Comparison of ENCODE assay signal across 15 cellular contexts in the genomic region with DNA sequence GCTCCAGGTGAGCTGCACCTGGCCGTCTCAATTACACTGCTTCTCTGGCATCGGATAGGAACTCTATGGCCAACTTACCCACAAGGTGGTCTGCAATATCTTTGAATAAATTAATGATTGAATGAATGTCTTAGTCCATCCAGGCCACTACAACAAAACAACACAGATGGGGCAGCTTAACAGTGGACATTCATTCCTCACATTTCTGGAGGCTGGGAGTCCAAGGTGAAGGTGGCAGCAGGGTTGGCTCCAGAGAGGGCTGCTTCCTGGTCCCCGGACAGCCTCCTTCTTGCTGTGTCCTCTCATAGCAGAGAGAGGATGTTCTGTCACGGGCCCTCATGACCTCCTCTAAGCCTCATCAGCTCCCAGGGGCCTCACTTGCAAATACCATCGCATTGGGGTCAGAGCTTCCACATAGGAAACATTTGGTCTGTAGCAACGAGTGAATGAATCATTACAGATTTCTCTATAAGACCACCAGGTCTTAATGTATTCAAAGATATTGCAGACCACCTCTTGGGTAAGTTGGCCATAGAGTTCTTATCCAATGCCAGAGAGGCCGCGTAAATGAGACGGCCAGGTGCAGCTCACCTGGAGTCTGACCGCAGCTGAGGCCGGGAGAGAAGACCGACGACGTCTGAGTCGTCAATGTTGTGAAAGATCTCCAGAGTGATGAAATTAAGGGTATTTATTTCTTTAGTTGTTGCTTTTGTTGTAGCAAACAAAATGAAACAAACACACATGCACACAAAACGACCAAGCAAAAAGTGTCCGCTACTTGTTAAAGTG.
A peak's percentile ranks its signal among the peaks of the same experiment; 100 is the strongest.
DNase-seq lines count a peak whose midpoint lies in the region; ATAC-seq and TF ChIP-seq lines count a peak whose summit lies in the region.
"Had no signal": no experiment of that assay in that cellular context is flagged by ENCODE, and none has a peak within 500 bp of the region (broad histone marks: within the 10 kb centered on the region; RNA-seq: fewer than 3 reads in every experiment).

No MANE protein-coding gene starts in this region.

- no peak overlapping the region for H2BK12ac ChIP-seq in neuronal stem cell (ENCODE audit: low read length)

- H3K36me3 ChIP-seq in BLaER1 (no peaks in the 10 kb centered on the region; the same call in 1 of the 2 replicates), neuronal stem cell (replicated peaks in 1 of 2; ENCODE audit: control insufficient read depth in 2 of 2, insufficient read depth in 2 of 2, low read length in 2 of 2) (no peaks in the 10 kb centered on the region)
- no peaks in the 10 kb centered on the region for H3K36me3 ChIP-seq in CD8-positive, alpha-beta T cell (ENCODE audit: insufficient read depth, low read length)
- H3K36me3 ChIP-seq: MG63 had no signal

- no peaks in the 10 kb centered on the region for H3K27me3 Mint-ChIP-seq in CD8-positive, alpha-beta T cell (ENCODE audit: low read depth)
- no peaks in the 10 kb centered on the region for H3K27me3 Mint-ChIP-seq in central memory CD8-positive, alpha-beta T cell
- no peaks in the 10 kb centered on the region for H3K27me3 Mint-ChIP-seq in stimulated activated naive CD8-positive, alpha-beta T cell treated with anti-CD3 and anti-CD28 coated beads, Interleukin-15, amount 100 ng/mL, for 72 hours

- H3K79me1 ChIP-seq in neuronal stem cell (ENCODE audit: low read depth, low read length) = no peaks in the 10 kb centered on the region

- intact Hi-C loops in CD8-positive, alpha-beta T cell (cut with DNase I, micrococcal nuclease) = no loop called here

- peak overlapping the region; percentile 73 for H2AK5ac ChIP-seq in neuronal stem cell (ENCODE audit: low read depth, low read length)

- POLR2A ChIA-PET in CD8-positive, alpha-beta T cell (lab: Charles Lee) = no interaction called here

- no peak overlapping the region for H3K14ac ChIP-seq in neuronal stem cell (ENCODE audit: low read length)

- CTCF ChIA-PET in CD8-positive, alpha-beta T cell (lab: Charles Lee) = interaction anchor here (1.4 kb wide), 1 partner anchor 259 kb away, joined by 3 read pairs; no protein-coding TSS in a partner anchor

- no peak overlapping the region for H3K4me3 ChIP-seq in BLaER1
- no peak overlapping the region for H3K4me3 ChIP-seq in CD8-positive, alpha-beta T cell (ENCODE audit: low read depth, low read length)
- H3K4me3 ChIP-seq in neuronal stem cell (ENCODE audit: low read length in 2 of 2) = no peak overlapping the region
- H3K4me3 ChIP-seq: MG63 had no signal

- H3K27ac ChIP-seq in BLaER1 (peak overlapping the region; percentile 93; the same call in 1 of the 2 replicates), neuronal stem cell (replicated peaks; ENCODE audit: low read length) (no peak overlapping the region)
- no peak overlapping the region for H3K27ac ChIP-seq in CD8-positive, alpha-beta T cell (ENCODE audit: low read depth, low read length)

- H4K8ac ChIP-seq in neuronal stem cell (ENCODE audit: low read depth, low read length) = no peak overlapping the region

- H3K27me3 ChIP-seq in BLaER1 (no peaks in the 10 kb centered on the region), neuronal stem cell (ENCODE audit: control insufficient read depth in 3 of 3, insufficient read depth in 3 of 3, low read depth in 1 of 3, low read length in 3 of 3) (peaks cover 0 to 25% (median 0%) of the 10 kb centered on the region in 3 experiments)
- no peaks in the 10 kb centered on the region for H3K27me3 ChIP-seq in CD8-positive, alpha-beta T cell (ENCODE audit: insufficient read depth, low read length)
- H3K27me3 ChIP-seq: MG63 had no signal

- no peak overlapping the region for H3K4me3 Mint-ChIP-seq in CD8-positive, alpha-beta T cell
- H3K4me3 Mint-ChIP-seq in central memory CD8-positive, alpha-beta T cell = peak overlapping the region; percentile 11
- no peak overlapping the region for H3K4me3 Mint-ChIP-seq in stimulated activated naive CD8-positive, alpha-beta T cell treated with anti-CD3 and anti-CD28 coated beads, Interleukin-15, amount 100 ng/mL, for 72 hours

- peak overlapping the region; percentile 45 for H3K27ac Mint-ChIP-seq in CD8-positive, alpha-beta T cell
- no peak overlapping the region for H3K27ac Mint-ChIP-seq in central memory CD8-positive, alpha-beta T cell (ENCODE audit: low read depth)
- no peak overlapping the region for H3K27ac Mint-ChIP-seq in stimulated activated naive CD8-positive, alpha-beta T cell treated with anti-CD3 and anti-CD28 coated beads, Interleukin-15, amount 100 ng/mL, for 72 hours

- no peaks in the 10 kb centered on the region for H3K36me3 Mint-ChIP-seq in CD8-positive, alpha-beta T cell
- H3K36me3 Mint-ChIP-seq in central memory CD8-positive, alpha-beta T cell (ENCODE audit: insufficient read depth) = peaks cover 5% of the 10 kb centered on the region

- H3K4me1 ChIP-seq in BLaER1 = peaks cover 82% of the 10 kb centered on the region
- peaks cover 61% of the 10 kb centered on the region for H3K4me1 ChIP-seq in CD8-positive, alpha-beta T cell (ENCODE audit: insufficient read depth, low read length)
- peaks cover 0 to 7% of the 10 kb centered on the region in 2 donors for H3K4me1 ChIP-seq in neuronal stem cell (ENCODE audit: control insufficient read depth in 2 of 2, insufficient read depth in 1 of 2, low read depth in 1 of 2, low read length in 2 of 2)

- H2AFZ ChIP-seq in neuronal stem cell (ENCODE audit: low read length) = no peak overlapping the region

- peaks cover 21% of the 10 kb centered on the region for H3K9me3 ChIP-seq in BLaER1
- H3K9me3 ChIP-seq in CD8-positive, alpha-beta T cell (ENCODE audit: low read length) = peaks cover 7% of the 10 kb centered on the region
- peaks cover 0 to 4% of the 10 kb centered on the region in 2 donors for H3K9me3 ChIP-seq in neuronal stem cell (replicated peaks in 1 of 2; ENCODE audit: control insufficient read depth in 2 of 2, insufficient read depth in 1 of 2, low read depth in 1 of 2, low read length in 2 of 2)
- H3K9me3 ChIP-seq: MG63 had no signal

- H4K91ac ChIP-seq in neuronal stem cell (ENCODE audit: low read depth, low read length, poor library complexity) = no peak overlapping the region

- H3K18ac ChIP-seq in neuronal stem cell (ENCODE audit: low read length) = no peak overlapping the region

- H3K9ac ChIP-seq in BLaER1 = no peak overlapping the region
- no peak overlapping the region for H3K9ac ChIP-seq in neuronal stem cell (ENCODE audit: low read depth, low read length, poor library complexity)

- H3K23ac ChIP-seq in neuronal stem cell (ENCODE audit: low read depth, low read length, poor library complexity) = no peak overlapping the region

- no CpG with 5 or more reads among the region's 17 CpGs for WGBS in neuronal stem cell (ENCODE audit: extremely low coverage in 2 of 2, insufficient read length in 2 of 2, insufficient replicate concordance in 1 of 2), 2 donors

- no peak overlapping the region for H2BK15ac ChIP-seq in neuronal stem cell (ENCODE audit: low read length)

- H2BK120ac ChIP-seq in neuronal stem cell (ENCODE audit: low read depth, low read length) = no peak overlapping the region

- no peak for DNase-seq in CD8-positive, alpha-beta T cell
- DNase-seq in central memory CD8-positive, alpha-beta T cell (ENCODE audit: low spot score in 2 of 2) = no peak
- no peak for DNase-seq in neuronal stem cell (ENCODE audit: low spot score)
- DNase-seq in stimulated activated naive CD8-positive, alpha-beta T cell treated with anti-CD3 and anti-CD28 coated beads, Interleukin-15, amount 100 ng/mL, for 72 hours = no peak
- no peak for DNase-seq in DMS153 treated with DMSO at 0.1 percent for 48 hours (lab: John Stamatoyannopoulos, UW; ENCODE audit: unreplicated experiment)
- DNase-seq: AML-193, EL, GOT3, KG1, MG63, NCI-H1105 treated with DMSO at 0.1 percent for 48 hours, NCI-H1930, SHP77 treated with DMSO at 0.1 percent for 48 hours had no signal

- no peaks in the 10 kb centered on the region for H4K20me1 ChIP-seq in BLaER1

- peaks cover 10% of the 10 kb centered on the region for H3K9me3 Mint-ChIP-seq in CD8-positive, alpha-beta T cell
- H3K9me3 Mint-ChIP-seq in central memory CD8-positive, alpha-beta T cell = peaks cover 7% of the 10 kb centered on the region
- peaks cover 7 to 16% of the 10 kb centered on the region in 2 donors for H3K9me3 Mint-ChIP-seq in stimulated activated naive CD8-positive, alpha-beta T cell treated with anti-CD3 and anti-CD28 coated beads, Interleukin-15, amount 100 ng/mL, for 72 hours

- ATAC-seq in CD8-positive, alpha-beta T cell = no peak
- ATAC-seq in central memory CD8-positive, alpha-beta T cell (replicated peaks; ENCODE audit: extremely low read depth, poor library complexity, severe bottlenecking) = no peak
- no peak for ATAC-seq in stimulated activated naive CD8-positive, alpha-beta T cell treated with anti-CD3 and anti-CD28 coated beads, Interleukin-15, amount 100 ng/mL, for 72 hours
- ATAC-seq in HG02852 (IDR thresholded peaks at IDR 0.05; ENCODE audit: unreplicated experiment) = no peak

- H3K4ac ChIP-seq in neuronal stem cell (ENCODE audit: low read length) = no peak overlapping the region

- TF ChIP-seq CTCF in CD8-positive, alpha-beta T cell (IDR thresholded peaks at IDR 0.05) = no peak

- H3K4me2 ChIP-seq in BLaER1 (peak overlapping the region; percentile 97), neuronal stem cell (ENCODE audit: insufficient read depth, low read length, poor library complexity, severe bottlenecking) (no peak overlapping the region)

- peaks cover 57% of the 10 kb centered on the region for H3K4me1 Mint-ChIP-seq in CD8-positive, alpha-beta T cell (ENCODE audit: low read depth)
- peaks cover 42% of the 10 kb centered on the region for H3K4me1 Mint-ChIP-seq in central memory CD8-positive, alpha-beta T cell
- H3K4me1 Mint-ChIP-seq in stimulated activated naive CD8-positive, alpha-beta T cell treated with anti-CD3 and anti-CD28 coated beads, Interleukin-15, amount 100 ng/mL, for 72 hours = peaks cover 61% of the 10 kb centered on the region

- no peak overlapping the region for H2BK5ac ChIP-seq in neuronal stem cell (ENCODE audit: low read length)
